Comparison of ENCODE assay signal across 19 cellular contexts in the genomic region with DNA sequence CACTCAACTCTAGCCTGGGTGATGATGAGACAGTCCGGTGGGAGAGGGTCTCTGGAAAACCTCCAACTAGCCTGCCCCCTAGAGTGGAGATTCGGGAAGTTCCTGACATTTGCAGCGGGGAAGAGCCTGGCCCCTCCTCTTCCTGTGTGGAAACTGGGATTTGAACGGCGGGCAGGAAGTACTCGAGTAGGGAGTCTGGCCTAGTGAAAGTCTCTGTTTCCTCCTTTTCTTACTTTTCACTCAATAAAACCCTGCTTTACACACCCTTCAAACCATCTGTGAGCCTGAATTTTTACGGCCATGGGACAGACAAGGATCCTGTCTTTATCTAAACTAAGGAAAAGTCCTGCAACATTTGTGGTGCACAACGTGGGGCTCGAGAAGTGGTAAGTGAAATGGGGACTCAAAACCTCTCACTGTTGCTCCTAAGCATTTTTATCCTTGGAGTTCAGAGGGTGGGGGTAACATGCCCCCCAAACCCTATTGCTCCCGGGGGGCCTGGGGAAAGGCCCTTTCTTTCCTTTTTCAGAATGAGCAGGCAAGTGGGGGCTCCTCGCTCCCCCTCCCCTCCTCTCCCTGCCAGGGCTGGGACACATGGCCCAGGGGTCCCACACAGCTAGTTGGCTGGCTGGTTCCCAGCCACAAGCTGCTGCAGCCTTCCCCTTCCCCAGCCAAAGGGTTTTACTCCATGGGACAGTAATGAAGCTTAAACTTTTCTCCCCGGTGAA.
"Had no signal": no experiment of that assay in that cellular context is flagged by ENCODE, and none has a peak within 500 bp of the region (broad histone marks: within the 10 kb centered on the region; RNA-seq: fewer than 3 reads in every experiment).

No MANE protein-coding gene starts in this region.

- ATAC-seq: activated CD8-positive, alpha-beta T cell treated with anti-CD3 and anti-CD28 coated beads for 36 hours; activated naive CD4-positive, alpha-beta T cell treated with anti-CD3 and anti-CD28 coated beads, Interleukin-2, amount 50 U/mL, for 72 hours; gastroesophageal sphincter; heart right ventricle; naive thymus-derived CD4-positive, alpha-beta T cell; stimulated activated memory B cell treated with anti-CD40 and anti-IgM and Interleukin-4, amounts not matched to agents 10 μg/mL and 1 μg/mL and 100 μg/mL, for 72 hours had no signal

- H3K9me3 ChIP-seq: gastroesophageal sphincter, heart right ventricle, neutrophil, tibial artery had no signal

- H3K27ac ChIP-seq: cardiac muscle cell, gastroesophageal sphincter, heart right ventricle, neutrophil, tibial artery had no signal

- H3K27ac Mint-ChIP-seq: activated B cell treated with CpG ODN at 0.5 μM for 24 hours; activated CD8-positive, alpha-beta T cell treated with anti-CD3 and anti-CD28 coated beads for 36 hours; activated naive CD4-positive, alpha-beta T cell treated with anti-CD3 and anti-CD28 coated beads, Interleukin-2, amount 50 U/mL, for 72 hours; naive thymus-derived CD4-positive, alpha-beta T cell; stimulated activated memory B cell treated with anti-CD40 and anti-IgM and Interleukin-4, amounts not matched to agents 10 μg/mL and 1 μg/mL and 100 μg/mL, for 72 hours had no signal

- H3K4me3 ChIP-seq: cardiac muscle cell, gastroesophageal sphincter, heart right ventricle, tibial artery had no signal

- FAIRE-seq: islet of Langerhans, TTC549 had no signal

- H3K4me3 Mint-ChIP-seq: activated B cell treated with CpG ODN at 0.5 μM for 24 hours; activated CD8-positive, alpha-beta T cell treated with anti-CD3 and anti-CD28 coated beads for 36 hours; naive thymus-derived CD4-positive, alpha-beta T cell; stimulated activated memory B cell treated with anti-CD40 and anti-IgM and Interleukin-4, amounts not matched to agents 10 μg/mL and 1 μg/mL and 100 μg/mL, for 72 hours had no signal

- H3K36me3 ChIP-seq: cardiac muscle cell, gastroesophageal sphincter, heart right ventricle, neutrophil, tibial artery had no signal

- H3K9me3 Mint-ChIP-seq: activated B cell treated with CpG ODN at 0.5 μM for 24 hours; activated CD8-positive, alpha-beta T cell treated with anti-CD3 and anti-CD28 coated beads for 36 hours; activated naive CD4-positive, alpha-beta T cell treated with anti-CD3 and anti-CD28 coated beads, Interleukin-2, amount 50 U/mL, for 72 hours; stimulated activated memory B cell treated with anti-CD40 and anti-IgM and Interleukin-4, amounts not matched to agents 10 μg/mL and 1 μg/mL and 100 μg/mL, for 72 hours had no signal

- DNase-seq: activated B cell treated with CpG ODN at 0.5 μM for 24 hours; activated CD4-positive, alpha-beta T cell treated with anti-CD3 and anti-CD28 coated beads for 48 hours; activated CD8-positive, alpha-beta T cell treated with anti-CD3 and anti-CD28 coated beads for 36 hours; activated effector memory CD4-positive, alpha-beta T cell treated with anti-CD3 and anti-CD28 coated beads, Interleukin-2, amount 50 U/mL, for 16 hours; activated T-cell treated with anti-CD3 and anti-CD28 coated beads, Interleukin-2, amount 50 U/mL, for 48 hours; erythroblast; heart right ventricle; mammary epithelial cell; naive thymus-derived CD4-positive, alpha-beta T cell; retina; stimulated activated CD4-positive, alpha-beta T cell treated with anti-CD3 and anti-CD28 coated beads, Interleukin-2, amount 100 ng/mL, for 48 hours; tibial artery had no signal

- H3K27me3 Mint-ChIP-seq: activated B cell treated with CpG ODN at 0.5 μM for 24 hours; activated CD8-positive, alpha-beta T cell treated with anti-CD3 and anti-CD28 coated beads for 36 hours; naive thymus-derived CD4-positive, alpha-beta T cell; stimulated activated memory B cell treated with anti-CD40 and anti-IgM and Interleukin-4, amounts not matched to agents 10 μg/mL and 1 μg/mL and 100 μg/mL, for 72 hours had no signal

- H3K27me3 ChIP-seq: cardiac muscle cell, gastroesophageal sphincter, heart right ventricle, neutrophil, tibial artery had no signal

- H3K4me1 Mint-ChIP-seq: activated B cell treated with CpG ODN at 0.5 μM for 24 hours; naive thymus-derived CD4-positive, alpha-beta T cell; stimulated activated memory B cell treated with anti-CD40 and anti-IgM and Interleukin-4, amounts not matched to agents 10 μg/mL and 1 μg/mL and 100 μg/mL, for 72 hours had no signal

- H3K4me1 ChIP-seq: gastroesophageal sphincter, heart right ventricle, tibial artery had no signal

- H3K36me3 Mint-ChIP-seq: activated naive CD4-positive, alpha-beta T cell treated with anti-CD3 and anti-CD28 coated beads, Interleukin-2, amount 50 U/mL, for 72 hours; naive thymus-derived CD4-positive, alpha-beta T cell; stimulated activated memory B cell treated with anti-CD40 and anti-IgM and Interleukin-4, amounts not matched to agents 10 μg/mL and 1 μg/mL and 100 μg/mL, for 72 hours had no signal
